In genomic region chr16:54936086-54936978, GRCh38 we compare ENCODE assay signal across 10 cellular contexts. TPM values are rescaled to one million over a fixed set of nuclear protein-coding genes. Genes with fewer than 3 reads are reported as not detected.
DNase-seq lines count a peak whose midpoint lies in the region; ATAC-seq and TF ChIP-seq lines count a peak whose summit lies in the region.
"Had no signal": no experiment of that assay in that cellular context is flagged by ENCODE, and none has a peak within 500 bp of the region (broad histone marks: within the 10 kb centered on the region; RNA-seq: fewer than 3 reads in every experiment).

No MANE protein-coding gene starts in this region.

- TF ChIP-seq CTCF in chondrocyte (IDR thresholded peaks at IDR 0.05): no peak
- TF ChIP-seq CTCF in lower leg skin (IDR thresholded peaks at IDR 0.05): no peak
- TF ChIP-seq CTCF in vagina (IDR thresholded peaks at IDR 0.05): no peak

- ATAC-seq in HG03095 (IDR thresholded peaks at IDR 0.05; ENCODE audit: unreplicated experiment): no peak

- 4 to 6% methylated on average over 58 of the region's 59 CpGs for WGBS in lower leg skin, 2 donors

- H3K27me3 Mint-ChIP-seq in chondrocyte (ENCODE audit: low read depth): peaks cover 82% of the 10 kb centered on the region

- H3K4me1 Mint-ChIP-seq in chondrocyte (ENCODE audit: low read depth): peaks cover 32% of the 10 kb centered on the region

- no peak overlapping the region for H3K27ac ChIP-seq in vagina
- H3K27ac ChIP-seq: tibial nerve, VCaP had no signal

- peaks cover 17% of the 10 kb centered on the region for H3K27me3 ChIP-seq in vagina

- H3K4me3 Mint-ChIP-seq in chondrocyte (ENCODE audit: unreplicated experiment): peak overlapping the region; percentile 60

- H3K36me3 ChIP-seq in vagina: no peaks in the 10 kb centered on the region
- H3K36me3 ChIP-seq: tibial nerve had no signal

- peak; percentile 25 for DNase-seq in stimulated activated CD4-positive, alpha-beta T cell treated with anti-CD3 and anti-CD28 coated beads, Interleukin-15, amount 100 ng/mL, for 24 hours
- no peak for DNase-seq in stimulated activated CD4-positive, alpha-beta T cell treated with anti-CD3 and anti-CD28 coated beads, Interleukin-2, amount 100 ng/mL, for 48 hours
- DNase-seq in chondrocyte (ENCODE audit: low spot score): no peak
- peak in 1 of 2 donors; percentile 89 for DNase-seq in lower leg skin (ENCODE audit: low spot score in 2 of 2)
- DNase-seq in vagina (ENCODE audit: extremely low spot score in 2 of 2): no peak
- no peak for DNase-seq in NCI-H1105 (lab: John Stamatoyannopoulos, UW)
- no peak for DNase-seq in stimulated activated CD8-positive, alpha-beta memory T cell treated with anti-CD3 and anti-CD28 coated beads, Interleukin-4, amount 100 ng/mL, for 48 hours

- no peaks in the 10 kb centered on the region for H3K9me3 Mint-ChIP-seq in chondrocyte (ENCODE audit: low read depth)

- peaks cover 7% of the 10 kb centered on the region for H3K36me3 Mint-ChIP-seq in chondrocyte (ENCODE audit: low read depth)

- TF ChIP-seq POLR2A in lower leg skin (IDR thresholded peaks at IDR 0.05) (no peak), vagina (IDR thresholded peaks at IDR 0.05) (no peak)

- H3K27ac Mint-ChIP-seq in chondrocyte (ENCODE audit: unreplicated experiment): no peak overlapping the region

- intact Hi-C loops in lower leg skin (cut with DNase I; ENCODE audit: low total_unique reads): loop anchor here (10.0 kb wide), 2 partner anchors 652 to 732 kb away; partner anchors contain the start of gene IRX3
- intact Hi-C loops in vagina (cut with DNase I): no loop called here

- H3K4me3 ChIP-seq in lower leg skin (ENCODE audit: low read depth, poor library complexity, severe bottlenecking): peak overlapping the region; percentile 34
- peak overlapping the region; percentile 29 to 55 for H3K4me3 ChIP-seq in vagina

- no peaks in the 10 kb centered on the region for H3K9me3 ChIP-seq in vagina
- H3K9me3 ChIP-seq: tibial nerve had no signal

- peaks cover 25% of the 10 kb centered on the region for H3K4me1 ChIP-seq in vagina

RNA-seq across cellular contexts. Expression of gene IRX5, which starts 5.7 kb away (rescaled TPM):
- total RNA-seq in chondrocyte (1.0 to 2.5 TPM (median 1.5 TPM) in 3 replicates), lower leg skin (10 to 100 TPM; 47.0 to 99.1 (median 68.7) TPM), vagina (11.0 TPM)
- total RNA-seq: tibial nerve had no signal
